24 cellular contexts compared by ENCODE assay signal in the genomic region with DNA sequence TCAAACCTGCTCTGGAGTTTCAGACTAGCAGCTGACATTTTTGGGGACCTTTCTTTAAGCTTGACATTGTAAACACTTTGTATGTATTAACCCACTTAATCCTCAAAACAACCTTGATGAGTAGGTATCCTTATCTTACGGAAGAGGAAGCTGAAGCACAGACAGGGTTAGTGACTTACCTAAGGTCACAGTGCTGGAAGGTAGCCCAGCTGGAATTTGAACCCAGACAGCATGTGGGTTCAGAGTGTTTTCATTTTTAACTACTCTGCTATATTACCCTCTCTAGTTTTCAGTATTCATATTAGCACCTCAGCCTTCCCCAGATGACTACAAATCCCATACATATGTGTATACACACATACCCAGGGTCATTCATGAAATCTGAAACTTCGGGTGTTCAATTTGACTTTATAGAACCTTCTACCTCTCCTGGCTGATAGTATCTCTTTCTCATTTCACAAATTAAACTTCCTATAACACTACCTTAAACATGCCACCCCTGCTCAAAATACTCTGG. TPM values are rescaled to one million over a fixed set of nuclear protein-coding genes. Genes with fewer than 3 reads are reported as not detected.
DNase-seq lines count a peak whose midpoint lies in the region; ATAC-seq and TF ChIP-seq lines count a peak whose summit lies in the region.
"Had no signal": no experiment of that assay in that cellular context is flagged by ENCODE, and none has a peak within 500 bp of the region (broad histone marks: within the 10 kb centered on the region; RNA-seq: fewer than 3 reads in every experiment).

No MANE protein-coding gene starts in this region.

- 54 to 74% (median 57%) methylated on average over 2 of the region's 2 CpGs for WGBS in psoas muscle, 3 donors
- WGBS in prostate gland = 83% methylated on average over 2 of the region's 2 CpGs

- TF ChIP-seq CTCF in left ventricle myocardium inferior (IDR thresholded peaks at IDR 0.05; ENCODE audit: borderline replicate concordance) (no peak), psoas muscle (IDR thresholded peaks at IDR 0.05) (no peak), prostate gland (IDR thresholded peaks at IDR 0.05) (no peak), upper lobe of right lung (IDR thresholded peaks at IDR 0.05) (no peak)

- peaks cover 66% of the 10 kb centered on the region for H3K4me1 ChIP-seq in left ventricle myocardium inferior
- peaks cover 82% of the 10 kb centered on the region for H3K4me1 ChIP-seq in psoas muscle
- H3K4me1 ChIP-seq in prostate gland (replicated peaks) = no peaks in the 10 kb centered on the region
- peaks cover 19% of the 10 kb centered on the region for H3K4me1 ChIP-seq in upper lobe of right lung

- intact Hi-C loops in left ventricle myocardium inferior (cut with micrococcal nuclease) (no loop called here), Right ventricle myocardium superior (cut with DNase I) (no loop called here), left colon (cut with DNase I, micrococcal nuclease) (no loop called here), psoas muscle (cut with DNase I) (no loop called here), prostate gland (cut with DNase I) (no loop called here), upper lobe of right lung (cut with DNase I) (no loop called here)

- H3K4me3 ChIP-seq in left ventricle myocardium inferior (no peak overlapping the region), psoas muscle (no peak overlapping the region), prostate gland (no peak overlapping the region), upper lobe of right lung (no peak overlapping the region)
- H3K4me3 ChIP-seq: BLaER1, SJCRH30 had no signal

- no peak for DNase-seq in left ventricle myocardium inferior
- DNase-seq in Right ventricle myocardium superior = no peak
- no peak for DNase-seq in left colon
- DNase-seq in psoas muscle = no peak
- DNase-seq in stimulated activated CD4-positive, alpha-beta T cell treated with anti-CD3 and anti-CD28 coated beads, Interleukin-15, amount 100 ng/mL, for 24 hours = no peak
- DNase-seq in prostate gland (ENCODE audit: low spot score) = no peak
- no peak for DNase-seq in EL
- DNase-seq in upper lobe of right lung = no peak
- DNase-seq: CD4-positive, alpha-beta T cell; COR-L47; DMS53; Kasumi-1; NCI-H1105 treated with DMSO at 0.1 percent for 48 hours; NCI-H146; NCI-H1930; NCI-H446; NCI-H524 treated with DMSO at 0.1 percent for 48 hours; NCI-H774; SJCRH30 had no signal

- TF ChIP-seq POLR2A in prostate gland (IDR thresholded peaks at IDR 0.05) = no peak

- H3K36me3 ChIP-seq in left ventricle myocardium inferior = peaks cover 5% of the 10 kb centered on the region
- H3K36me3 ChIP-seq in psoas muscle (ENCODE audit: insufficient read depth in 1 of 2, low read depth in 1 of 2) = peaks cover 0 to 4% of the 10 kb centered on the region in 2 donors
- no peaks in the 10 kb centered on the region for H3K36me3 ChIP-seq in prostate gland
- peaks cover 10% of the 10 kb centered on the region for H3K36me3 ChIP-seq in upper lobe of right lung

- ATAC-seq in Right ventricle myocardium superior (ENCODE audit: poor library complexity) (no peak), left colon (peak; percentile 34), psoas muscle (no peak), upper lobe of right lung (no peak)
- ATAC-seq: HCT116, SK-N-SH treated with all-trans-retinoic acid at 6 μM for 48 hours had no signal

- no peaks in the 10 kb centered on the region for H3K27me3 ChIP-seq in left ventricle myocardium inferior (ENCODE audit: low read depth)
- H3K27me3 ChIP-seq in psoas muscle (ENCODE audit: insufficient read depth in 3 of 3, low read length in 2 of 3) = no peaks in the 10 kb centered on the region
- H3K27me3 ChIP-seq in prostate gland (replicated peaks; ENCODE audit: insufficient read depth) = no peaks in the 10 kb centered on the region
- no peaks in the 10 kb centered on the region for H3K27me3 ChIP-seq in upper lobe of right lung
- H3K27me3 ChIP-seq: BLaER1, SJCRH30 had no signal

- H3K27ac ChIP-seq in left ventricle myocardium inferior (replicated peaks) (peak overlapping the region; percentile 5), psoas muscle (peak overlapping the region; percentile 15), prostate gland (no peak overlapping the region), upper lobe of right lung (no peak overlapping the region)
- H3K27ac ChIP-seq: BLaER1, SJCRH30 had no signal

- H3K9me3 ChIP-seq in left ventricle myocardium inferior (replicated peaks) (no peaks in the 10 kb centered on the region), psoas muscle (no peaks in the 10 kb centered on the region), prostate gland (no peaks in the 10 kb centered on the region), upper lobe of right lung (no peaks in the 10 kb centered on the region)
- H3K9me3 ChIP-seq: BLaER1, SJCRH30 had no signal

RNA-seq across cellular contexts. Expression of a gene that starts 13.9 kb away (rescaled TPM):
- total RNA-seq in left ventricle myocardium inferior (35.1 TPM), Right ventricle myocardium superior (48.7 TPM), left colon (10 to 100 TPM; 87.1 to 87.9 TPM), psoas muscle (10 to 100 TPM; 24.0 to 56.5 (median 41.6) TPM), prostate gland (10 to 100 TPM; 59.9 to 86.9 TPM), upper lobe of right lung (70.5 TPM)
- polyA plus RNA-seq in psoas muscle = 10 to 100 TPM; 13.9 to 26.2 (median 17.4) TPM

RNA-seq across cellular contexts. Expression of a gene that starts 33.6 kb away (rescaled TPM):
- total RNA-seq in left ventricle myocardium inferior (44.3 TPM), Right ventricle myocardium superior (39.0 TPM), left colon (10 to 100 TPM; 31.6 to 34.1 TPM), psoas muscle (10 to 100 TPM; 30.1 to 59.4 (median 44.8) TPM), prostate gland (10 to 100 TPM; 37.7 to 46.3 TPM), upper lobe of right lung (35.6 TPM)
- 10 to 100 TPM; 26.6 to 66.5 (median 50.4) TPM for polyA plus RNA-seq in psoas muscle

RNA-seq across cellular contexts. Expression of a gene that starts 33.9 kb away (rescaled TPM):
- 142 TPM for total RNA-seq in left ventricle myocardium inferior
- 136 TPM for total RNA-seq in Right ventricle myocardium superior
- total RNA-seq in left colon = 100 to 1,000 TPM; 202 to 249 TPM
- 100 to 1,000 TPM; 137 to 278 (median 180) TPM for total RNA-seq in psoas muscle
- 100 to 1,000 TPM; 176 to 381 (median 208) TPM for polyA plus RNA-seq in psoas muscle
- total RNA-seq in prostate gland = 100 to 1,000 TPM; 177 to 230 TPM
- total RNA-seq in upper lobe of right lung = 126 TPM

RNA-seq across cellular contexts. Expression of a gene that starts 53.2 kb away (rescaled TPM):
- total RNA-seq in left ventricle myocardium inferior (6.7 TPM), Right ventricle myocardium superior (7.2 TPM), left colon (10 to 100 TPM; 40.0 to 43.9 TPM), psoas muscle (1 to 10 TPM; 3.6 to 7.6 (median 4.6) TPM), prostate gland (10 to 100 TPM; 30.6 to 43.2 TPM), upper lobe of right lung (154 TPM)
- polyA plus RNA-seq in psoas muscle = 1 to 10 TPM; 1.3 to 2.6 (median 2.1) TPM
- total RNA-seq: Daoy, H4 had no signal

RNA-seq across cellular contexts. Expression of a gene that starts 56.2 kb away (rescaled TPM):
- total RNA-seq in left ventricle myocardium inferior = 108 TPM
- 142 TPM for total RNA-seq in Right ventricle myocardium superior
- 100 to 1,000 TPM in 1 of 2 donors, 10 to 100 TPM in 1; 54.9 to 109 TPM for total RNA-seq in left colon
- 10 to 100 TPM; 49.0 to 98.5 (median 75.6) TPM for total RNA-seq in psoas muscle
- polyA plus RNA-seq in psoas muscle = 10 to 100 TPM; 35.9 to 44.4 (median 38.2) TPM
- total RNA-seq in prostate gland = 100 to 1,000 TPM in 1 of 2 donors, 10 to 100 TPM in 1; 52.7 to 176 TPM
- total RNA-seq in upper lobe of right lung = 321 TPM

Comparison
In these comparisons a context has a peak if more than half of its experiments do, and no peak if none do; other contexts are left out.
1. H3K27ac ChIP-seq: peak in left ventricle myocardium inferior (single experiment) and psoas muscle (single experiment); none in prostate gland (0 of 2) and upper lobe of right lung (single experiment).